Comparison of ENCODE assay signal across 8 cellular contexts in the genomic region with DNA sequence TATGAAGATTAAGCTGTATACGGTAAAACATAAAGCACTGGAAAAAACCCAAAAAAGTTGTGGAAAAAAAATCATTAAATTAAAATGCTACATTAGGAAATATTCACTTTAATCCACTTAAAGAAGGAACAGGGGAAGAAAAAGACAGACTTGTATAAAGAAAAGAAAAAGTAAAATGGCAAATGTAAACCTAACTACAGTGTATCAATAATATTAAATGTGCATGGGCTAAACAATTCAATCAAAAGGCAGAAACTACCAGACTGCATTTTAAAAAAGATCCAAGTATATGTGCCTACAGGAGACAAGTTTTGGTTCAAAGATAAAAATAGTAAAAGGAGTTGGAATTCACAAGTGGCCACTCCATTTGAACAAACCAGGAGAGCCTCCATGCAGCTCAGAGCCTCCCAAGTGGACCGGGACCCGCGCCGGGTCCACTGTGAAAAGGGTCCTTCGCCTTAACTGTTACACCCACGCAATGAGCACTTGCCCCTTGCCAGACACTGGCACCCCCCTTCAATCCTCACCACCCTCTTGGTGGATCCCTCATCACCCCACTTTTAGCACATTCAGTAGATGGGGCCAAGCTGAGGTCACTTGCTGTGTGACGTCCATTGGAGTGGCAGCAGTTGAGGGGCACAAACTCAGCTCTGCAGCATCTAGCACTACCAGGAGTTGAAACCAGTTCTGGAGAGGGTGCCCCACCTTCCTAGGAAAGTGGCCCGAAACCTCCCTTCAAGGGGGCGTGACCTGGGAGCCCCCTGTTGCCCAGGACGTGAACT. TPM values are rescaled to one million over a fixed set of nuclear protein-coding genes. Genes with fewer than 3 reads are reported as not detected.
DNase-seq lines count a peak whose midpoint lies in the region; ATAC-seq, FAIRE-seq and TF ChIP-seq lines count a peak whose summit lies in the region.

No MANE protein-coding gene starts in this region.

- no peak for TF ChIP-seq CTCF in Peyer's patch (IDR thresholded peaks at IDR 0.05)
- no peak for TF ChIP-seq CTCF in endothelial cell (IDR thresholded peaks at IDR 0.05; ENCODE audit: unreplicated experiment)
- no peak for TF ChIP-seq CTCF in osteocyte (IDR thresholded peaks at IDR 0.05)

- peaks cover 17% of the 10 kb centered on the region for H3K9me3 Mint-ChIP-seq in T-helper 1 cell treated with Interleukin-12 subunit alpha and Interleukin-12 subunit beta and Interleukin-4 antibody, amounts not matched to agents 30 μg/mL and 1 μg/mL, for 36 hours
- H3K9me3 Mint-ChIP-seq in endothelial cell (ENCODE audit: unreplicated experiment) (no peaks in the 10 kb centered on the region), osteocyte (ENCODE audit: unreplicated experiment) (peaks cover 5% of the 10 kb centered on the region)

- no peak for FAIRE-seq in GM12892 (lab: Jason Lieb, UNC)

- peak overlapping the region; percentile 93 for H3K4me3 Mint-ChIP-seq in T-helper 1 cell treated with Interleukin-12 subunit alpha and Interleukin-12 subunit beta and Interleukin-4 antibody, amounts not matched to agents 30 μg/mL and 1 μg/mL, for 36 hours
- H3K4me3 Mint-ChIP-seq in endothelial cell (ENCODE audit: unreplicated experiment) (peak overlapping the region; percentile 95), osteocyte (ENCODE audit: unreplicated experiment) (peak overlapping the region; percentile 87)

- peak overlapping the region; percentile 56 to 97 (median 88) for H3K4me3 ChIP-seq in Peyer's patch

- peaks cover 18% of the 10 kb centered on the region for H3K36me3 Mint-ChIP-seq in T-helper 1 cell treated with Interleukin-12 subunit alpha and Interleukin-12 subunit beta and Interleukin-4 antibody, amounts not matched to agents 30 μg/mL and 1 μg/mL, for 36 hours (ENCODE audit: low read depth)
- H3K36me3 Mint-ChIP-seq in endothelial cell (ENCODE audit: low read depth, unreplicated experiment) (no peaks in the 10 kb centered on the region), osteocyte (ENCODE audit: unreplicated experiment) (peaks cover 6% of the 10 kb centered on the region)

- peaks cover 0 to 6% (median 0%) of the 10 kb centered on the region in 3 donors for H3K36me3 ChIP-seq in Peyer's patch

- peak overlapping the region; percentile 85 for H3K27ac Mint-ChIP-seq in T-helper 1 cell treated with Interleukin-12 subunit alpha and Interleukin-12 subunit beta and Interleukin-4 antibody, amounts not matched to agents 30 μg/mL and 1 μg/mL, for 36 hours
- H3K27ac Mint-ChIP-seq in endothelial cell (ENCODE audit: unreplicated experiment) (peak overlapping the region; percentile 83), osteocyte (ENCODE audit: unreplicated experiment) (peak overlapping the region; percentile 71)

- H3K27me3 Mint-ChIP-seq in T-helper 1 cell treated with Interleukin-12 subunit alpha and Interleukin-12 subunit beta and Interleukin-4 antibody, amounts not matched to agents 30 μg/mL and 1 μg/mL, for 36 hours (ENCODE audit: low read depth) = no peaks in the 10 kb centered on the region
- peaks cover 8% of the 10 kb centered on the region for H3K27me3 Mint-ChIP-seq in endothelial cell (ENCODE audit: unreplicated experiment)
- H3K27me3 Mint-ChIP-seq in osteocyte (ENCODE audit: unreplicated experiment) = no peaks in the 10 kb centered on the region

- no peaks in the 10 kb centered on the region for H3K27me3 ChIP-seq in Peyer's patch

- H3K4me1 ChIP-seq in Peyer's patch = peaks cover 0 to 32% (median 2%) of the 10 kb centered on the region in 4 donors

- DNase-seq in T-helper 1 cell (no peak), Peyer's patch (no peak), endothelial cell (ENCODE audit: low spot score) (no peak), osteocyte (ENCODE audit: extremely low spot score, unreplicated experiment) (no peak), T-helper 9 cell (no peak), GM12892 (ENCODE audit: insufficient read length) (no peak)

- H3K27ac ChIP-seq in Peyer's patch = peak overlapping the region; percentile 89 to 100 (median 98)

- peaks cover 0 to 7% (median 2%) of the 10 kb centered on the region in 4 donors for H3K9me3 ChIP-seq in Peyer's patch

- peaks cover 37% of the 10 kb centered on the region for H3K4me1 Mint-ChIP-seq in T-helper 1 cell treated with Interleukin-12 subunit alpha and Interleukin-12 subunit beta and Interleukin-4 antibody, amounts not matched to agents 30 μg/mL and 1 μg/mL, for 36 hours (ENCODE audit: low read depth)
- H3K4me1 Mint-ChIP-seq in endothelial cell (ENCODE audit: unreplicated experiment) = peaks cover 15% of the 10 kb centered on the region
- H3K4me1 Mint-ChIP-seq in osteocyte (ENCODE audit: unreplicated experiment) = peaks cover 24% of the 10 kb centered on the region

- TF ChIP-seq POLR2A in Peyer's patch (IDR thresholded peaks at IDR 0.05) = no peak
- no peak for TF ChIP-seq POLR2A in GM12892 (IDR thresholded peaks at IDR 0.05; ENCODE audit: low read depth, low read length)

- ATAC-seq in GM21576 (IDR thresholded peaks at IDR 0.05; ENCODE audit: unreplicated experiment) = no peak

RNA-seq across cellular contexts. Expression of a gene that starts 0.9 kb away (rescaled TPM):
- total RNA-seq in Peyer's patch (10 to 100 TPM; 20.1 to 37.1 (median 31.4) TPM), endothelial cell (ENCODE audit: unreplicated experiment) (25.6 TPM), osteocyte (22.1 and 23.6 TPM in 2 replicates)
- 31.6 TPM for polyA plus RNA-seq in GM12892 (2012; ENCODE audit: missing spikeins)

RNA-seq across cellular contexts. Expression of a gene that starts 41.9 kb away (rescaled TPM):
- total RNA-seq in Peyer's patch (10 to 100 TPM in 3 of 4 donors, 1 to 10 TPM in 1; 6.8 to 22.8 (median 13.7) TPM), endothelial cell (ENCODE audit: unreplicated experiment) (6.8 TPM), osteocyte (7.1 and 11.0 TPM in 2 replicates)
- polyA plus RNA-seq in GM12892 (2012; ENCODE audit: missing spikeins) = 7.1 TPM

RNA-seq across cellular contexts. Expression of a gene that starts 42.2 kb away (rescaled TPM):
- total RNA-seq in Peyer's patch (10 to 100 TPM; 42.9 to 64.5 (median 54.7) TPM), endothelial cell (ENCODE audit: unreplicated experiment) (40.3 TPM), osteocyte (35.1 and 45.4 TPM in 2 replicates)
- 12.5 TPM for polyA plus RNA-seq in GM12892 (2012; ENCODE audit: missing spikeins)
